11 cellular contexts compared by ENCODE assay signal in the genomic region with DNA sequence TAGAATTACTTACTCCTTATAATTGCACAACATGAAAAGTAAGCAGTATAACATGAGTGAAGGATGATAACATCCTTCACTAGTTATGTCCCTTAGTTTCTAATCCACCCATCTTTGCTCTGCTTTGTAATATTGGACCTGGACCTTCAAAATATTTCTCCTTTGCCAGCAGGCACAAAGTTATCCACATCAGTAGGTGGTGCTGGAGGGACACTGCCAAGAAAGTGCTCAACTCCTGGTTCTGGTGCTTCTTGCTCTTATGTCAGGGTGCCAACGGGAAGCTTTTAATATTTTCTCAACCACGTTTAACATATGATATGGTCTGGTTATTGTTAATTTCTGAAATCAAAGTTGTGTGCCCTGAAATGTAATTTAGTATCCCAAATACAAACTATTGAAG. TPM values are rescaled to one million over a fixed set of nuclear protein-coding genes. Genes with fewer than 3 reads are reported as not detected.
A peak's percentile ranks its signal among the peaks of the same experiment; 100 is the strongest.
DNase-seq lines count a peak whose midpoint lies in the region; ATAC-seq and TF ChIP-seq lines count a peak whose summit lies in the region.
"Had no signal": no experiment of that assay in that cellular context is flagged by ENCODE, and none has a peak within 500 bp of the region (broad histone marks: within the 10 kb centered on the region; RNA-seq: fewer than 3 reads in every experiment).

No MANE protein-coding gene starts in this region.

- H3K9me3 Mint-ChIP-seq in memory B cell = no peaks in the 10 kb centered on the region
- no peaks in the 10 kb centered on the region for H3K9me3 Mint-ChIP-seq in activated CD4-positive, alpha-beta T cell treated with anti-CD3 and anti-CD28 coated beads, Interleukin-2, amount 10 ng/mL, durations not matched to agents 24 days and 14 days
- H3K9me3 Mint-ChIP-seq: activated naive CD8-positive, alpha-beta T cell treated with anti-CD3 and anti-CD28 coated beads, Interleukin-2, amount 10 ng/mL, durations not matched to agents 7 days and 5 days had no signal

- peak; percentile 66 for TF ChIP-seq CTCF in brain microvascular endothelial cell (IDR thresholded peaks at IDR 0.05; ENCODE audit: low read depth, low read length, missing control alignments)

- peaks cover 9% of the 10 kb centered on the region for H3K36me3 Mint-ChIP-seq in memory B cell
- H3K36me3 Mint-ChIP-seq in activated CD4-positive, alpha-beta T cell treated with anti-CD3 and anti-CD28 coated beads, Interleukin-2, amount 10 ng/mL, durations not matched to agents 24 days and 14 days (ENCODE audit: low read depth) = peaks cover 32% of the 10 kb centered on the region

- no peak overlapping the region for H3K27ac ChIP-seq in brain microvascular endothelial cell

- no peak overlapping the region for H3K4me3 Mint-ChIP-seq in memory B cell
- H3K4me3 Mint-ChIP-seq in activated CD4-positive, alpha-beta T cell treated with anti-CD3 and anti-CD28 coated beads, Interleukin-2, amount 10 ng/mL, durations not matched to agents 24 days and 14 days = no peak overlapping the region
- H3K4me3 Mint-ChIP-seq: activated naive CD8-positive, alpha-beta T cell treated with anti-CD3 and anti-CD28 coated beads, Interleukin-2, amount 10 ng/mL, durations not matched to agents 7 days and 5 days had no signal

- peaks cover 4% of the 10 kb centered on the region for H3K4me1 Mint-ChIP-seq in memory B cell
- peaks cover 10% of the 10 kb centered on the region for H3K4me1 Mint-ChIP-seq in activated CD4-positive, alpha-beta T cell treated with anti-CD3 and anti-CD28 coated beads, Interleukin-2, amount 10 ng/mL, durations not matched to agents 24 days and 14 days

- DNase-seq in EL (peak; percentile 33), Kasumi-1 (lab: John Stamatoyannopoulos, UW) (peak; percentile 58 to 74), brain microvascular endothelial cell (peak; percentile 58), memory B cell (ENCODE audit: low spot score in 2 of 2) (no peak), superior temporal gyrus (ENCODE audit: extremely low spot score) (no peak)
- DNase-seq in activated CD4-positive, alpha-beta T cell treated with anti-CD3 and anti-CD28 coated beads, Interleukin-2, amount 10 ng/mL, durations not matched to agents 24 days and 14 days = no peak
- DNase-seq: activated naive CD8-positive, alpha-beta T cell treated with anti-CD3 and anti-CD28 coated beads, Interleukin-2, amount 10 ng/mL, durations not matched to agents 7 days and 5 days; kidney glomerular epithelial cell; stimulated activated CD4-positive, alpha-beta T cell treated with anti-CD3 and anti-CD28 coated beads, Interleukin-4, amount 100 ng/mL, for 1 hour had no signal

- no peak overlapping the region for H3K4me3 ChIP-seq in brain microvascular endothelial cell (ENCODE audit: low read depth, low read length)

- ATAC-seq in memory B cell (ENCODE audit: low read depth) = no peak
- no peak for ATAC-seq in GM19324 (IDR thresholded peaks at IDR 0.05; ENCODE audit: low FRiP score, unreplicated experiment)
- ATAC-seq in HG03175 (IDR thresholded peaks at IDR 0.05; ENCODE audit: unreplicated experiment) = no peak

- H3K27ac Mint-ChIP-seq in memory B cell = peak overlapping the region; percentile 62
- no peak overlapping the region for H3K27ac Mint-ChIP-seq in activated CD4-positive, alpha-beta T cell treated with anti-CD3 and anti-CD28 coated beads, Interleukin-2, amount 10 ng/mL, durations not matched to agents 24 days and 14 days
- H3K27ac Mint-ChIP-seq: activated naive CD8-positive, alpha-beta T cell treated with anti-CD3 and anti-CD28 coated beads, Interleukin-2, amount 10 ng/mL, durations not matched to agents 7 days and 5 days had no signal

- in situ Hi-C loops in brain microvascular endothelial cell (cut with HindIII; ENCODE audit: low pct_ligation_motif_present, low sequenced_read_pairs) = no loop called here

- peaks cover 14% of the 10 kb centered on the region for H3K36me3 ChIP-seq in brain microvascular endothelial cell (replicated peaks)

- H3K27me3 Mint-ChIP-seq in memory B cell = no peaks in the 10 kb centered on the region
- H3K27me3 Mint-ChIP-seq in activated CD4-positive, alpha-beta T cell treated with anti-CD3 and anti-CD28 coated beads, Interleukin-2, amount 10 ng/mL, durations not matched to agents 24 days and 14 days = no peaks in the 10 kb centered on the region
- H3K27me3 Mint-ChIP-seq: activated naive CD8-positive, alpha-beta T cell treated with anti-CD3 and anti-CD28 coated beads, Interleukin-2, amount 10 ng/mL, durations not matched to agents 7 days and 5 days had no signal

- intact Hi-C loops in activated CD4-positive, alpha-beta T cell treated with anti-CD3 and anti-CD28 coated beads, Interleukin-2, amount 10 ng/mL, durations not matched to agents 24 days and 14 days (cut with micrococcal nuclease) = loop anchor here (5.0 to 10.0 kb wide), 2 partner anchors 190 to 422 kb away; partner anchors contain the start of gene NMU

- H3K27me3 ChIP-seq in brain microvascular endothelial cell (replicated peaks) = no peaks in the 10 kb centered on the region

RNA-seq across cellular contexts. Expression of gene TMEM165, which starts 49.1 kb away (rescaled TPM):
- total RNA-seq in activated CD4-positive, alpha-beta T cell treated with anti-CD3 and anti-CD28 coated beads, Interleukin-2, amount 10 ng/mL, durations not matched to agents 24 days and 14 days = 87.2 and 99.1 TPM in 2 replicates

Comparison
In these comparisons a context has a peak if more than half of its experiments do, and no peak if none do; other contexts are left out.
1. DNase-seq: peak in EL (single experiment), Kasumi-1 (2 of 2) and brain microvascular endothelial cell (single experiment); none in memory B cell (0 of 2), activated CD4-positive, alpha-beta T cell treated with anti-CD3 and anti-CD28 coated beads, Interleukin-2, amount 10 ng/mL, durations not matched to agents 24 days and 14 days (single experiment) and superior temporal gyrus (single experiment).